In genomic region chr13:28181413-28181812, GRCh38 we compare ENCODE assay signal across 13 cellular contexts. TPM values are rescaled to one million over a fixed set of nuclear protein-coding genes. Genes with fewer than 3 reads are reported as not detected.
DNase-seq lines count a peak whose midpoint lies in the region; TF ChIP-seq lines count a peak whose summit lies in the region.
"Had no signal": no experiment of that assay in that cellular context is flagged by ENCODE, and none has a peak within 500 bp of the region (broad histone marks: within the 10 kb centered on the region; RNA-seq: fewer than 3 reads in every experiment).

No MANE protein-coding gene starts in this region.

- no peak overlapping the region for H3K4me2 ChIP-seq in MM.1S (ENCODE audit: low read depth, low read length)

- peak overlapping the region; percentile 32 for H3K27ac Mint-ChIP-seq in chondrocyte (ENCODE audit: unreplicated experiment)

- no peaks in the 10 kb centered on the region for H3K36me3 Mint-ChIP-seq in chondrocyte (ENCODE audit: low read depth)

- no peaks in the 10 kb centered on the region for H3K27me3 Mint-ChIP-seq in chondrocyte (ENCODE audit: low read depth)

- H3K79me2 ChIP-seq in MM.1S (ENCODE audit: low read length), result no peaks in the 10 kb centered on the region

- H3K27ac ChIP-seq in MM.1S (ENCODE audit: low read length), result no peak overlapping the region
- H3K27ac ChIP-seq: ascending aorta had no signal

- no peak overlapping the region for H3K4me3 Mint-ChIP-seq in chondrocyte (ENCODE audit: unreplicated experiment)
- H3K4me3 Mint-ChIP-seq: nephron progenitor cell had no signal

- no peaks in the 10 kb centered on the region for H3K4me1 ChIP-seq in MM.1S (ENCODE audit: low read length)
- H3K4me1 ChIP-seq: Caco-2 had no signal

- H4K20me1 ChIP-seq in MM.1S (ENCODE audit: insufficient read depth, low read length), result no peaks in the 10 kb centered on the region

- H3K9me3 ChIP-seq in MM.1S (replicated peaks; ENCODE audit: insufficient read depth, low read length), result no peaks in the 10 kb centered on the region
- H3K9me3 ChIP-seq: ascending aorta, Caco-2 had no signal

- no peaks in the 10 kb centered on the region for H3F3A ChIP-seq in MM.1S (ENCODE audit: insufficient read depth, low read length)

- no peaks in the 10 kb centered on the region for H3K36me3 ChIP-seq in MM.1S (replicated peaks; ENCODE audit: insufficient read depth, low read length)

- no peaks in the 10 kb centered on the region for H3K9me3 Mint-ChIP-seq in chondrocyte (ENCODE audit: low read depth)
- H3K9me3 Mint-ChIP-seq: nephron progenitor cell had no signal

- H3K4me3 ChIP-seq in MM.1S (ENCODE audit: low read length), result no peak overlapping the region
- H3K4me3 ChIP-seq: ascending aorta had no signal

- peak; percentile 93 for DNase-seq in EH (ENCODE audit: low read depth)
- DNase-seq in M059J (ENCODE audit: low read depth), result peak; percentile 92
- DNase-seq in chondrocyte (ENCODE audit: low spot score), result no peak
- DNase-seq in non-pigmented ciliary epithelial cell (ENCODE audit: low read depth), result peak; percentile 44
- DNase-seq in NCI-H510A (lab: John Stamatoyannopoulos, UW), result no peak
- DNase-seq in glomerular visceral epithelial cell (ENCODE audit: extremely low spot score), result no peak
- no peak for DNase-seq in MM.1S
- no peak for DNase-seq in middle frontal gyrus (ENCODE audit: extremely low spot score, low spot score)
- DNase-seq: Caco-2; NCI-H2171 treated with DMSO at 0.1 percent for 48 hours; nephron progenitor cell; stimulated activated CD4-positive, alpha-beta T cell treated with anti-CD3 and anti-CD28 coated beads, Interleukin-12 subunit alpha, Interleukin-12 subunit beta, amount 100 ng/mL, for 4 hours had no signal

- no peaks in the 10 kb centered on the region for H3K27me3 ChIP-seq in MM.1S (replicated peaks; ENCODE audit: insufficient read depth, low read length)
- H3K27me3 ChIP-seq: ascending aorta had no signal

- no peaks in the 10 kb centered on the region for H3K9me2 ChIP-seq in MM.1S (replicated peaks; ENCODE audit: insufficient read depth, low read length)

- no peak overlapping the region for H2AFZ ChIP-seq in MM.1S (ENCODE audit: low read length)

- TF ChIP-seq CTCF in chondrocyte (IDR thresholded peaks at IDR 0.05) (no peak), MM.1S (IDR thresholded peaks at IDR 0.05; ENCODE audit: low read length) (no peak)

- H3K4me1 Mint-ChIP-seq in chondrocyte (ENCODE audit: low read depth), result peaks cover 26% of the 10 kb centered on the region
- H3K4me1 Mint-ChIP-seq: nephron progenitor cell had no signal

- H3K9ac ChIP-seq in MM.1S (ENCODE audit: low read length), result no peak overlapping the region

RNA-seq across cellular contexts. Expression of gene PAN3, which starts 43.1 kb away (rescaled TPM):
- 7.9 and 12.9 TPM in 2 replicates for total RNA-seq in M059J (2014; rRNA removed; shearing (Covaris generic))
- 18.1 to 19.0 TPM (median 18.7 TPM) in 3 replicates for total RNA-seq in chondrocyte

Comparison
In these comparisons a context has a peak if more than half of its experiments do, and no peak if none do; other contexts are left out.
1. DNase-seq: peak in EH (single experiment), M059J (single experiment) and non-pigmented ciliary epithelial cell (single experiment); none in chondrocyte (single experiment), NCI-H510A (single experiment), glomerular visceral epithelial cell (single experiment), MM.1S (single experiment) and middle frontal gyrus (single experiment).